ENCODE assay signal across 8 cellular contexts in the genomic region with DNA sequence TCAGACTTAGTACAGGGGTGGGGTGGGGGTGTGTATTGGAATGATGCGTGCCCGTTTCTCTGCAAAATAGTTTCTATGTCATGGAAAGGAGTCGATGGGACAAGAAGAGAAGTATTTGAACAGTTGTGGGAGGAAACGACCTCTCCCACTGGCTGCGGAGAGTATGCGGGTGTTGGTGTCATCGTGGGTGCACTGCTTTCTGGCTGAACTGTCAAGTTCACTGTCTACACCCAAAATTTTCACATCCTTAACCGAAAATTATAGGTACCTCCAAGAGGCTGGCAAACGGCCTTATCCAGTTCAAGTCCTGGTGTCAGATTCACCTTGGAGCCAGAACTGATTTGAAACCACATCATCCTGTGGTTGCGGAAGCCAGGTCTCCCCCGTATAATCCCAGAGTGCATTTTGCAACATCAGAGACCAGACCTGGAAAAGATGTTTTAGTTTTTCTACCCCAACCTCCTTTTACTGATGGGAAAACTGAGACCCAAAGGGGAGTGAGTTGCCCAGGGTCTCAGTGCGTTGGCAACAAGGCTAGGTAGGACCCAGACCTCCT. TPM values are rescaled to one million over a fixed set of nuclear protein-coding genes. Genes with fewer than 3 reads are reported as not detected.
A peak's percentile ranks its signal among the peaks of the same experiment; 100 is the strongest.
DNase-seq lines count a peak whose midpoint lies in the region; ATAC-seq and TF ChIP-seq lines count a peak whose summit lies in the region.

No MANE protein-coding gene starts in this region.

- no peaks in the 10 kb centered on the region for H4K20me1 ChIP-seq in smooth muscle cell (ENCODE audit: low read depth)

- H3K9ac ChIP-seq in smooth muscle cell (ENCODE audit: low read depth): peak overlapping the region; percentile 95

- peak overlapping the region; percentile 98 for H3K27ac Mint-ChIP-seq in activated CD4-positive, alpha-beta T cell treated with anti-CD3 and anti-CD28 coated beads, Interleukin-2, amount 10 ng/mL, durations not matched to agents 7 days and 5 days
- H3K27ac Mint-ChIP-seq in glutamatergic neuron (ENCODE audit: unreplicated experiment): peak overlapping the region; percentile 95

- peak overlapping the region; percentile 85 for H2AFZ ChIP-seq in smooth muscle cell (ENCODE audit: low read depth)

- CTCF ChIA-PET in activated CD4-positive, alpha-beta T cell treated with anti-CD3 and anti-CD28 coated beads, Interleukin-2, amount 10 ng/mL, durations not matched to agents 7 days and 5 days (lab: Charles Lee): interaction anchor here (0.7 to 1.9 kb wide), 5 partner anchors 10 to 157 kb away, joined by 3 to 8 read pairs (median 6); no protein-coding TSS in a partner anchor

- DNase-seq in SIG-M5 treated with dmso at 0.1 percent for 504 hours (lab: John Stamatoyannopoulos, UW; ENCODE audit: unreplicated experiment) (peak; percentile 50), SIG-M5 (lab: John Stamatoyannopoulos, UW) (no peak), glutamatergic neuron (no peak), smooth muscle cell (lab: John Stamatoyannopoulos, UW; ENCODE audit: unreplicated experiment) (no peak), GM19238 (ENCODE audit: insufficient read length, low spot score) (no peak), GM20000 (ENCODE audit: low spot score) (no peak)
- DNase-seq in activated CD4-positive, alpha-beta T cell treated with anti-CD3 and anti-CD28 coated beads, Interleukin-2, amount 10 ng/mL, durations not matched to agents 7 days and 5 days: peak; percentile 34

- peak overlapping the region; percentile 82 for H3K4me3 ChIP-seq in smooth muscle cell

- TF ChIP-seq CTCF in glutamatergic neuron (IDR thresholded peaks at IDR 0.05; ENCODE audit: partially characterized antibody, unreplicated experiment) (no peak), smooth muscle cell (IDR thresholded peaks at IDR 0.05; ENCODE audit: borderline replicate concordance, insufficient read depth, poor library complexity, severe bottlenecking) (no peak), GM20000 (IDR thresholded peaks at IDR 0.05; ENCODE audit: extremely low read depth, missing control alignments) (no peak)

- ATAC-seq in GM18868 (IDR thresholded peaks at IDR 0.05; ENCODE audit: unreplicated experiment): no peak

- H3K79me2 ChIP-seq in smooth muscle cell (ENCODE audit: low read depth): peaks cover 43% of the 10 kb centered on the region

- H3K36me3 ChIP-seq in smooth muscle cell (ENCODE audit: low read depth): peaks cover 3% of the 10 kb centered on the region

- no peaks in the 10 kb centered on the region for H3K9me3 ChIP-seq in smooth muscle cell (replicated peaks; ENCODE audit: low read depth)

- peak overlapping the region; percentile 93 for H3K4me2 ChIP-seq in smooth muscle cell

- H3K4me1 Mint-ChIP-seq in activated CD4-positive, alpha-beta T cell treated with anti-CD3 and anti-CD28 coated beads, Interleukin-2, amount 10 ng/mL, durations not matched to agents 7 days and 5 days: peaks cover 42% of the 10 kb centered on the region
- peaks cover 35% of the 10 kb centered on the region for H3K4me1 Mint-ChIP-seq in glutamatergic neuron (ENCODE audit: low read depth, unreplicated experiment)

- peaks cover 5% of the 10 kb centered on the region for H3K27me3 Mint-ChIP-seq in activated CD4-positive, alpha-beta T cell treated with anti-CD3 and anti-CD28 coated beads, Interleukin-2, amount 10 ng/mL, durations not matched to agents 7 days and 5 days
- H3K27me3 Mint-ChIP-seq in glutamatergic neuron (ENCODE audit: unreplicated experiment): peaks cover 31% of the 10 kb centered on the region

- H3F3A ChIP-seq in smooth muscle cell (ENCODE audit: low read depth): no peaks in the 10 kb centered on the region

- H3K27me3 ChIP-seq in smooth muscle cell (ENCODE audit: low read depth): no peaks in the 10 kb centered on the region

- peaks cover 32% of the 10 kb centered on the region for H3K36me3 Mint-ChIP-seq in activated CD4-positive, alpha-beta T cell treated with anti-CD3 and anti-CD28 coated beads, Interleukin-2, amount 10 ng/mL, durations not matched to agents 7 days and 5 days (ENCODE audit: low read depth)
- H3K36me3 Mint-ChIP-seq in glutamatergic neuron (ENCODE audit: unreplicated experiment): peaks cover 16% of the 10 kb centered on the region

- peaks cover 23% of the 10 kb centered on the region for H3K4me1 ChIP-seq in smooth muscle cell (ENCODE audit: low read depth)

- no peaks in the 10 kb centered on the region for H3K9me3 Mint-ChIP-seq in activated CD4-positive, alpha-beta T cell treated with anti-CD3 and anti-CD28 coated beads, Interleukin-2, amount 10 ng/mL, durations not matched to agents 7 days and 5 days
- H3K9me3 Mint-ChIP-seq in glutamatergic neuron (ENCODE audit: unreplicated experiment): peaks cover 26% of the 10 kb centered on the region

- POLR2A ChIA-PET in activated CD4-positive, alpha-beta T cell treated with anti-CD3 and anti-CD28 coated beads, Interleukin-2, amount 10 ng/mL, durations not matched to agents 7 days and 5 days (lab: Charles Lee): interaction anchor here (1.0 kb wide), 1 partner anchor 11 kb away, joined by 11 read pairs; no protein-coding TSS in a partner anchor

- peak overlapping the region; percentile 89 for H3K27ac ChIP-seq in smooth muscle cell (ENCODE audit: low read depth)

- 68% methylated on average over 12 of the region's 12 CpGs for WGBS in smooth muscle cell (ENCODE audit: low lambda C conversion rate)

- peak overlapping the region; percentile 89 for H3K4me3 Mint-ChIP-seq in activated CD4-positive, alpha-beta T cell treated with anti-CD3 and anti-CD28 coated beads, Interleukin-2, amount 10 ng/mL, durations not matched to agents 7 days and 5 days
- peak overlapping the region; percentile 75 for H3K4me3 Mint-ChIP-seq in glutamatergic neuron (ENCODE audit: unreplicated experiment)

RNA-seq across cellular contexts. Expression of a gene that starts 0.5 kb away (rescaled TPM):
- total RNA-seq in activated CD4-positive, alpha-beta T cell treated with anti-CD3 and anti-CD28 coated beads, Interleukin-2, amount 10 ng/mL, durations not matched to agents 7 days and 5 days: 100 to 1,000 TPM; 165 to 175 TPM
- 91.4 TPM for total RNA-seq in glutamatergic neuron (ENCODE audit: unreplicated experiment)
- total RNA-seq in smooth muscle cell: 57.6 and 64.9 TPM in 2 replicates
- 46.0 and 53.2 TPM in 2 replicates for polyA plus RNA-seq in smooth muscle cell

RNA-seq across cellular contexts. Expression of a gene that starts 2.0 kb away (rescaled TPM):
- not detected for total RNA-seq in activated CD4-positive, alpha-beta T cell treated with anti-CD3 and anti-CD28 coated beads, Interleukin-2, amount 10 ng/mL, durations not matched to agents 7 days and 5 days
- total RNA-seq in glutamatergic neuron (ENCODE audit: unreplicated experiment): 496 TPM
- total RNA-seq in smooth muscle cell: not detected in 2 replicates
- 0.19 TPM in 1 of 2 replicates, not detected in the other for polyA plus RNA-seq in smooth muscle cell

RNA-seq across cellular contexts. Expression of a gene that starts 11.4 kb away (rescaled TPM):
- total RNA-seq in activated CD4-positive, alpha-beta T cell treated with anti-CD3 and anti-CD28 coated beads, Interleukin-2, amount 10 ng/mL, durations not matched to agents 7 days and 5 days: 10 to 100 TPM in 1 of 2 experiments, 1 to 10 TPM in 1; 8.9 to 10.4 TPM
- total RNA-seq in glutamatergic neuron (ENCODE audit: unreplicated experiment) (198 TPM), smooth muscle cell (39.0 and 46.3 TPM in 2 replicates)
- 86.3 and 118 TPM in 2 replicates for polyA plus RNA-seq in smooth muscle cell

RNA-seq across cellular contexts. Expression of a gene that starts 44.8 kb away (rescaled TPM):
- total RNA-seq in activated CD4-positive, alpha-beta T cell treated with anti-CD3 and anti-CD28 coated beads, Interleukin-2, amount 10 ng/mL, durations not matched to agents 7 days and 5 days: not detected
- not detected for total RNA-seq in glutamatergic neuron (ENCODE audit: unreplicated experiment)
- not detected in 2 replicates for total RNA-seq in smooth muscle cell
- not detected in 2 replicates for polyA plus RNA-seq in smooth muscle cell

RNA-seq across cellular contexts. Expression of a gene that starts 54.3 kb away (rescaled TPM):
- under 1 TPM; 0.17 to 0.40 TPM for total RNA-seq in activated CD4-positive, alpha-beta T cell treated with anti-CD3 and anti-CD28 coated beads, Interleukin-2, amount 10 ng/mL, durations not matched to agents 7 days and 5 days
- total RNA-seq in glutamatergic neuron (ENCODE audit: unreplicated experiment) (not detected), smooth muscle cell (not detected in 2 replicates)
- not detected in 2 replicates for polyA plus RNA-seq in smooth muscle cell

Comparison
In these comparisons a context has a peak if more than half of its experiments do, and no peak if none do; other contexts are left out.
1. DNase-seq: peak in SIG-M5 treated with dmso at 0.1 percent for 504 hours (single experiment) and activated CD4-positive, alpha-beta T cell treated with anti-CD3 and anti-CD28 coated beads, Interleukin-2, amount 10 ng/mL, durations not matched to agents 7 days and 5 days (single experiment); none in SIG-M5 (single experiment), glutamatergic neuron (single experiment), smooth muscle cell (single experiment), GM19238 (single experiment) and GM20000 (single experiment).
2. RNA of a gene that starts 2.0 kb away (total RNA-seq): 496 TPM in glutamatergic neuron (single experiment); not detected in activated CD4-positive, alpha-beta T cell treated with anti-CD3 and anti-CD28 coated beads, Interleukin-2, amount 10 ng/mL, durations not matched to agents 7 days and 5 days and not detected in smooth muscle cell; every median in the first group is over 100 times any median in the second.